In genomic region chr11:130737866-130738431, GRCh38 we compare ENCODE assay signal across 9 cellular contexts.
DNase-seq lines count a peak whose midpoint lies in the region; ATAC-seq, FAIRE-seq and TF ChIP-seq lines count a peak whose summit lies in the region.
"Had no signal": no experiment of that assay in that cellular context is flagged by ENCODE, and none has a peak within 500 bp of the region (broad histone marks: within the 10 kb centered on the region; RNA-seq: fewer than 3 reads in every experiment).

No MANE protein-coding gene starts in this region.

- H3K4me3 ChIP-seq in GM23338 (no peak overlapping the region), astrocyte of the spinal cord (ENCODE audit: low read depth, low read length) (no peak overlapping the region), kidney (ENCODE audit: low read length in 2 of 2) (no peak overlapping the region), spleen (no peak overlapping the region)

- intact Hi-C loops in kidney (cut with DNase I) (no loop called here), spleen (cut with DNase I; ENCODE audit: low total_unique reads) (no loop called here)

- H3K9ac ChIP-seq in kidney (ENCODE audit: low read length in 2 of 2) = no peak overlapping the region

- H3K27ac ChIP-seq in GM23338 (ENCODE audit: low read depth) (no peak overlapping the region), kidney (ENCODE audit: low read depth in 2 of 2, low read length in 2 of 2) (peak overlapping the region in 1 of 2 donors; percentile 2), spleen (peak overlapping the region in 6 of 8 donors; percentile 16 to 47 (median 35))

- peaks cover 0 to 6% of the 10 kb centered on the region in 2 donors for H3K9me3 ChIP-seq in kidney (ENCODE audit: control insufficient read depth in 1 of 2, low read length in 2 of 2)
- H3K9me3 ChIP-seq in spleen = peaks cover 0 to 46% (median 38%) of the 10 kb centered on the region in 8 donors

- H3K27ac Mint-ChIP-seq in GM23338 = no peak overlapping the region
- no peak overlapping the region for H3K27ac Mint-ChIP-seq in stimulated activated naive CD8-positive, alpha-beta T cell treated with anti-CD3 and anti-CD28 coated beads, Interleukin-15, amount 100 ng/mL, for 72 hours
- no peak overlapping the region for H3K27ac Mint-ChIP-seq in activated CD4-positive, alpha-beta T cell treated with anti-CD3 and anti-CD28 coated beads, Interleukin-2, amount 10 ng/mL, durations not matched to agents 7 days and 5 days

- H3K4me1 ChIP-seq in GM23338 (ENCODE audit: insufficient read depth) = 0 out of 2 replicates have a peak, but pooled peaks cover 6% of the 10 kb centered on the region
- H3K4me1 ChIP-seq in kidney (ENCODE audit: control insufficient read depth in 1 of 2, insufficient read depth in 1 of 2, low read depth in 1 of 2, low read length in 2 of 2) = peaks cover 0 to 4% of the 10 kb centered on the region in 2 donors
- H3K4me1 ChIP-seq in spleen = peaks cover 0 to 14% (median 5%) of the 10 kb centered on the region in 6 donors

- DNase-seq in GM23338 (ENCODE audit: low spot score) (no peak), astrocyte of the spinal cord (ENCODE audit: low read depth, low spot score) (peak; percentile 77), kidney (peak; percentile 92), spleen (peak; percentile 47), Ammon's horn (ENCODE audit: low spot score) (no peak)
- no peak for DNase-seq in stimulated activated naive CD8-positive, alpha-beta T cell treated with anti-CD3 and anti-CD28 coated beads, Interleukin-15, amount 100 ng/mL, for 72 hours
- DNase-seq in activated CD4-positive, alpha-beta T cell treated with anti-CD3 and anti-CD28 coated beads, Interleukin-2, amount 10 ng/mL, durations not matched to agents 7 days and 5 days = no peak
- DNase-seq: NCI-H774 had no signal

- in situ Hi-C loops in astrocyte of the spinal cord (cut with HindIII; ENCODE audit: low sequenced_read_pairs) = no loop called here

- H3K4me2 ChIP-seq in GM23338 = no peak overlapping the region

- H3K4me1 Mint-ChIP-seq in GM23338 = peaks cover 8% of the 10 kb centered on the region; the same call in 2 of the 3 replicates
- H3K4me1 Mint-ChIP-seq in stimulated activated naive CD8-positive, alpha-beta T cell treated with anti-CD3 and anti-CD28 coated beads, Interleukin-15, amount 100 ng/mL, for 72 hours = peaks cover 6% of the 10 kb centered on the region
- peaks cover 17% of the 10 kb centered on the region for H3K4me1 Mint-ChIP-seq in activated CD4-positive, alpha-beta T cell treated with anti-CD3 and anti-CD28 coated beads, Interleukin-2, amount 10 ng/mL, durations not matched to agents 7 days and 5 days

- POLR2A ChIA-PET in activated CD4-positive, alpha-beta T cell treated with anti-CD3 and anti-CD28 coated beads, Interleukin-2, amount 10 ng/mL, durations not matched to agents 7 days and 5 days (lab: Charles Lee) = no interaction called here

- H3K27me3 Mint-ChIP-seq in GM23338 (ENCODE audit: insufficient read depth, low read depth, poor library complexity) = no peaks in the 10 kb centered on the region
- H3K27me3 Mint-ChIP-seq in stimulated activated naive CD8-positive, alpha-beta T cell treated with anti-CD3 and anti-CD28 coated beads, Interleukin-15, amount 100 ng/mL, for 72 hours = no peaks in the 10 kb centered on the region
- H3K27me3 Mint-ChIP-seq in activated CD4-positive, alpha-beta T cell treated with anti-CD3 and anti-CD28 coated beads, Interleukin-2, amount 10 ng/mL, durations not matched to agents 7 days and 5 days = no peaks in the 10 kb centered on the region

- ATAC-seq in GM23338 (no peak), GM21367 (IDR thresholded peaks at IDR 0.05; ENCODE audit: unreplicated experiment) (no peak)
- no peak for ATAC-seq in stimulated activated naive CD8-positive, alpha-beta T cell treated with anti-CD3 and anti-CD28 coated beads, Interleukin-15, amount 100 ng/mL, for 72 hours

- no peaks in the 10 kb centered on the region for H3F3A ChIP-seq in GM23338 (replicated peaks; ENCODE audit: low read depth)

- 45 to 73% (median 64%) methylated on average over 8 to 12 of the region's 12 CpGs for WGBS in spleen, 5 donors

- peaks cover 18% of the 10 kb centered on the region for H3K9me3 Mint-ChIP-seq in GM23338
- H3K9me3 Mint-ChIP-seq in stimulated activated naive CD8-positive, alpha-beta T cell treated with anti-CD3 and anti-CD28 coated beads, Interleukin-15, amount 100 ng/mL, for 72 hours = peaks cover 33 to 57% of the 10 kb centered on the region in 2 donors
- H3K9me3 Mint-ChIP-seq in activated CD4-positive, alpha-beta T cell treated with anti-CD3 and anti-CD28 coated beads, Interleukin-2, amount 10 ng/mL, durations not matched to agents 7 days and 5 days = peaks cover 12% of the 10 kb centered on the region

- H3K4me3 Mint-ChIP-seq in GM23338 = no peak overlapping the region
- no peak overlapping the region for H3K4me3 Mint-ChIP-seq in stimulated activated naive CD8-positive, alpha-beta T cell treated with anti-CD3 and anti-CD28 coated beads, Interleukin-15, amount 100 ng/mL, for 72 hours
- H3K4me3 Mint-ChIP-seq in activated CD4-positive, alpha-beta T cell treated with anti-CD3 and anti-CD28 coated beads, Interleukin-2, amount 10 ng/mL, durations not matched to agents 7 days and 5 days = no peak overlapping the region

- CTCF ChIA-PET in activated CD4-positive, alpha-beta T cell treated with anti-CD3 and anti-CD28 coated beads, Interleukin-2, amount 10 ng/mL, durations not matched to agents 7 days and 5 days (lab: Charles Lee) = no interaction called here

- peaks cover 7% of the 10 kb centered on the region; the same call in 2 of the 3 replicates for H3K36me3 Mint-ChIP-seq in GM23338 (ENCODE audit: low read depth)
- no peaks in the 10 kb centered on the region for H3K36me3 Mint-ChIP-seq in activated CD4-positive, alpha-beta T cell treated with anti-CD3 and anti-CD28 coated beads, Interleukin-2, amount 10 ng/mL, durations not matched to agents 7 days and 5 days (ENCODE audit: low read depth)

- H4K20me1 ChIP-seq in GM23338 (replicated peaks; ENCODE audit: insufficient read depth) = no peaks in the 10 kb centered on the region

- H3K27me3 ChIP-seq in GM23338 (ENCODE audit: insufficient read depth) (no peaks in the 10 kb centered on the region), spleen (replicated peaks in 1 of 7) (no peaks in the 10 kb centered on the region)

- TF ChIP-seq CTCF in GM23338 (conservative IDR thresholded peaks at IDR 0.05; ENCODE audit: low read depth in 2 of 2) (no peak), astrocyte of the spinal cord (IDR thresholded peaks at IDR 0.05; ENCODE audit: low read depth, low read length) (no peak), kidney (IDR thresholded peaks at IDR 0.05; ENCODE audit: borderline replicate concordance, extremely low read depth, insufficient read depth) (no peak), spleen (IDR thresholded peaks at IDR 0.05 in 8 of 11, conservative IDR thresholded peaks at IDR 0.05 in 3 of 11) (no peak)

- H3K36me3 ChIP-seq in GM23338 (ENCODE audit: insufficient read depth) (peaks cover 4% of the 10 kb centered on the region; the same call in 1 of the 2 replicates), kidney (ENCODE audit: control insufficient read depth in 1 of 2, insufficient read depth in 2 of 2, low read length in 2 of 2) (no peaks in the 10 kb centered on the region), spleen (no peaks in the 10 kb centered on the region)

- H3K9me2 ChIP-seq in GM23338 (ENCODE audit: insufficient read depth) = peaks cover 10% of the 10 kb centered on the region

- no peak for TF ChIP-seq POLR2A in spleen (IDR thresholded peaks at IDR 0.05)

- peak overlapping the region; percentile 64; the same call in 1 of the 2 replicates for H2AFZ ChIP-seq in GM23338

- FAIRE-seq in kidney (lab: Jason Lieb, UNC) = no peak

- no peaks in the 10 kb centered on the region for H3K79me2 ChIP-seq in GM23338 (replicated peaks; ENCODE audit: insufficient read depth)

TF ChIP-seq in GM23338, 12 proteins besides CTCF, POLR2A, EP300 and RAD21 (continues in another document):
- TF ChIP-seq JUNB (IDR thresholded peaks at IDR 0.05; ENCODE audit: unreplicated experiment) (no peak), ZNF114 (CRISPR knock-in tag; IDR thresholded peaks at IDR 0.05) (no peak), NANOG (IDR thresholded peaks at IDR 0.05; ENCODE audit: borderline replicate concordance) (no peak)

Comparison
In these comparisons a context has a peak if more than half of its experiments do, and no peak if none do; other contexts are left out.
1. DNase-seq: peak in astrocyte of the spinal cord (single experiment), kidney (single experiment) and spleen (single experiment); none in GM23338 (single experiment), Ammon's horn (single experiment), stimulated activated naive CD8-positive, alpha-beta T cell treated with anti-CD3 and anti-CD28 coated beads, Interleukin-15, amount 100 ng/mL, for 72 hours (0 of 2) and activated CD4-positive, alpha-beta T cell treated with anti-CD3 and anti-CD28 coated beads, Interleukin-2, amount 10 ng/mL, durations not matched to agents 7 days and 5 days (single experiment).